Comparison of ENCODE assay signal across 8 cellular contexts in the genomic region with DNA sequence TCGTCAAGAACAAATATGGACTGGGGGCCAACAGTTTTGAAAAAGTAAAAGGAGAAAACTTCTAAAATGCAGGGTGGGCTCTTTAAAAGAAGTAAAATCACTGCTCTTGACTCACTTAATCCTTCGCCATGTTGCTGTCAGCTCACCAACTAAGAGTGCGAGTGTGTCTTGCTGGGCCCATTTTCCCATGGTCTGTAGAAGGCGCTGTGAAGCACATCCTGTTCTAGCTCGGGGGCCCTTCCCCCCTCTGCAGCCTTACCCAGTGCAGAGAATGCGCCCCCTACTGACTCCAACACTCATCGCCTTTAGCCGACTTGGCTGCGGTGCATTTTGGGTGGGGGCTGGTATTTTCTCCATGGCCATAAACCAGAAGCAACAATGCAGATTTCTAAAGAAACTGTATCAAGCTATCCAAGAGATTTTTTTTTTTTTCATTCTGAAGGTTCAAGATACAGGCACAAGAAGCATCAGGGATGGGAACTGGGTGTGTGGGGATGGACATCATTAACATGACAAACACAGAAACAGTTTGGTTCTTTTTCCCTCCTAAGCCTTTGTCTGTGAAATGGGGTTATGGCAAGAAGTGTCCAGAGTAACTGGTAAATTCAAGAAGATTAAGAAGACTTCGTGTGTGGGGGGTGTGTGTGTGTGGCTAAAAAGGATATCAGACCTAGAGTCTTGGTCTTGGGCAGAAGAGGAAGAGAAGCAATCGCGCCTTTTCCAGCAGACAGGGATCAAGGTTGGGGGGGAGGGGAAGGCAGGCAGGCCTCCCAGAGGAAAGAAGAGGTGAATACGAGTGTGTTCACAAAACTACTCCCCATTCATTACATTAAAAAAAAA. TPM values are rescaled to one million over a fixed set of nuclear protein-coding genes. Genes with fewer than 3 reads are reported as not detected.
DNase-seq lines count a peak whose midpoint lies in the region; ATAC-seq and TF ChIP-seq lines count a peak whose summit lies in the region.

No MANE protein-coding gene starts in this region.

- H3K27ac ChIP-seq in DOHH2 (ENCODE audit: low read depth, low read length), result peak overlapping the region; percentile 82
- H3K27ac ChIP-seq in GM23338 (ENCODE audit: low read depth), result peak overlapping the region; percentile 94
- peak overlapping the region; percentile 84 for H3K27ac ChIP-seq in neural cell (ENCODE audit: low read length)

- peak; percentile 63 for TF ChIP-seq EP300 in neural cell (conservative IDR thresholded peaks at IDR 0.05; ENCODE audit: poor library complexity, severe bottlenecking)

- H3K4me3 ChIP-seq in DOHH2 (ENCODE audit: low read length) (peak overlapping the region; percentile 85), GM23338 (peak overlapping the region; percentile 73), fibroblast of villous mesenchyme (ENCODE audit: low read depth, low read length) (peak overlapping the region; percentile 91), neural cell (ENCODE audit: low read length) (peak overlapping the region; percentile 67)

- peaks cover 76% of the 10 kb centered on the region for H3K36me3 Mint-ChIP-seq in GM23338 (ENCODE audit: low read depth)
- peaks cover 75% of the 10 kb centered on the region for H3K36me3 Mint-ChIP-seq in activated T-helper 2 cell treated with anti-CD3 and anti-CD28 coated beads, Interferon-gamma antibody, Interleukin-2, Interleukin-4, amounts not matched to agents 10 μg/mL and 5 μg/mL and 100 μg/mL, durations not matched to agents 14 hours and 24 hours and 36 hours (ENCODE audit: low read depth)

- peak overlapping the region; percentile 96 for H3K9ac ChIP-seq in neural cell (ENCODE audit: low read length)

- H3K4me3 Mint-ChIP-seq in GM23338, result peak overlapping the region; percentile 94
- H3K4me3 Mint-ChIP-seq in activated T-helper 2 cell treated with anti-CD3 and anti-CD28 coated beads, Interferon-gamma antibody, Interleukin-2, Interleukin-4, amounts not matched to agents 10 μg/mL and 5 μg/mL and 100 μg/mL, durations not matched to agents 14 hours and 24 hours and 36 hours (ENCODE audit: low read depth), result peak overlapping the region; percentile 94
- peak overlapping the region; percentile 85 to 99 for H3K4me3 Mint-ChIP-seq in stimulated activated naive CD8-positive, alpha-beta T cell treated with anti-CD3 and anti-CD28 coated beads, Interleukin-15, amount 100 ng/mL, for 72 hours

- peak; percentile 75 for ATAC-seq in GM23338
- peak; percentile 79 for ATAC-seq in stimulated activated naive CD8-positive, alpha-beta T cell treated with anti-CD3 and anti-CD28 coated beads, Interleukin-15, amount 100 ng/mL, for 72 hours

- TF ChIP-seq RAD21 in neural cell (conservative IDR thresholded peaks at IDR 0.05), result peak; percentile 77

- no peak overlapping the region for H2AFZ ChIP-seq in GM23338
- no peak overlapping the region for H2AFZ ChIP-seq in neural cell (ENCODE audit: low read depth, low read length)

- peak; percentile 100 for TF ChIP-seq CTCF in DOHH2 (IDR thresholded peaks at IDR 0.05; ENCODE audit: low read depth, low read length, poor library complexity, severe bottlenecking)
- peak; percentile 97 to 99 for TF ChIP-seq CTCF in GM23338 (conservative IDR thresholded peaks at IDR 0.05; ENCODE audit: low read depth in 2 of 2)
- peak; percentile 99 for TF ChIP-seq CTCF in LNCAP (IDR thresholded peaks at IDR 0.05)
- peak; percentile 99 for TF ChIP-seq CTCF in fibroblast of villous mesenchyme (IDR thresholded peaks at IDR 0.05; ENCODE audit: insufficient read depth, low read depth, low read length)
- TF ChIP-seq CTCF in neural cell (IDR thresholded peaks at IDR 0.05; ENCODE audit: poor library complexity, severe bottlenecking), result peak; percentile 99

- H3K4me2 ChIP-seq in DOHH2 (ENCODE audit: low read length) (peak overlapping the region; percentile 90), GM23338 (peak overlapping the region; percentile 86), neural cell (ENCODE audit: low read length) (peak overlapping the region; percentile 91)

- intact Hi-C loops in activated T-helper 2 cell treated with anti-CD3 and anti-CD28 coated beads, Interferon-gamma antibody, Interleukin-2, Interleukin-4, amounts not matched to agents 10 μg/mL and 5 μg/mL and 100 μg/mL, durations not matched to agents 14 hours and 24 hours and 36 hours (cut with micrococcal nuclease), result loop anchor here (1.0 kb wide), 4 partner anchors 15 to 135 kb away; a partner anchor contains a TSS

- H3K9me3 ChIP-seq in DOHH2 (ENCODE audit: control insufficient read depth, insufficient read depth, low read length) (no peaks in the 10 kb centered on the region), neural cell (ENCODE audit: low read length) (no peaks in the 10 kb centered on the region)

- DNase-seq in GM23338 (ENCODE audit: low spot score), result peak; percentile 99
- peak; percentile 96 for DNase-seq in RPMI8226
- peak; percentile 91 for DNase-seq in activated T-helper 2 cell treated with anti-CD3 and anti-CD28 coated beads, Interferon-gamma antibody, Interleukin-2, Interleukin-4, amounts not matched to agents 10 μg/mL and 5 μg/mL and 100 μg/mL, durations not matched to agents 14 hours and 24 hours and 36 hours (ENCODE audit: low spot score)
- DNase-seq in fibroblast of villous mesenchyme (ENCODE audit: low read depth), result peak; percentile 97
- DNase-seq in stimulated activated naive CD8-positive, alpha-beta T cell treated with anti-CD3 and anti-CD28 coated beads, Interleukin-15, amount 100 ng/mL, for 72 hours, result peak; percentile 92 to 95

- H3K4me1 ChIP-seq in DOHH2 (ENCODE audit: control insufficient read depth, low read length) (peaks cover 58% of the 10 kb centered on the region), GM23338 (ENCODE audit: insufficient read depth) (peaks cover 43% of the 10 kb centered on the region)

- peaks cover 18% of the 10 kb centered on the region for H3K27me3 Mint-ChIP-seq in GM23338 (ENCODE audit: insufficient read depth, low read depth, poor library complexity)
- no peaks in the 10 kb centered on the region for H3K27me3 Mint-ChIP-seq in activated T-helper 2 cell treated with anti-CD3 and anti-CD28 coated beads, Interferon-gamma antibody, Interleukin-2, Interleukin-4, amounts not matched to agents 10 μg/mL and 5 μg/mL and 100 μg/mL, durations not matched to agents 14 hours and 24 hours and 36 hours (ENCODE audit: low read depth)
- H3K27me3 Mint-ChIP-seq in stimulated activated naive CD8-positive, alpha-beta T cell treated with anti-CD3 and anti-CD28 coated beads, Interleukin-15, amount 100 ng/mL, for 72 hours, result no peaks in the 10 kb centered on the region

- peaks cover 82% of the 10 kb centered on the region for H3K36me3 ChIP-seq in DOHH2 (ENCODE audit: control insufficient read depth, low read length)
- H3K36me3 ChIP-seq in GM23338 (ENCODE audit: insufficient read depth), result peaks cover 3% of the 10 kb centered on the region; the same call in 1 of the 2 replicates
- H3K36me3 ChIP-seq in neural cell (ENCODE audit: insufficient read depth, low read length), result peaks cover 6% of the 10 kb centered on the region

- no peaks in the 10 kb centered on the region for H3K9me2 ChIP-seq in DOHH2 (replicated peaks; ENCODE audit: control insufficient read depth, low read length)
- no peaks in the 10 kb centered on the region for H3K9me2 ChIP-seq in GM23338 (ENCODE audit: insufficient read depth)
- H3K9me2 ChIP-seq in neural cell (ENCODE audit: insufficient read depth, low read length), result no peaks in the 10 kb centered on the region

- peaks cover 34% of the 10 kb centered on the region for H4K20me1 ChIP-seq in DOHH2 (ENCODE audit: control insufficient read depth, insufficient read depth, low read depth, low read length)
- H4K20me1 ChIP-seq in GM23338 (replicated peaks; ENCODE audit: insufficient read depth), result peaks cover 44% of the 10 kb centered on the region
- H4K20me1 ChIP-seq in neural cell (ENCODE audit: insufficient read depth), result peaks cover 47% of the 10 kb centered on the region

- peaks cover 28% of the 10 kb centered on the region for H3F3A ChIP-seq in DOHH2 (ENCODE audit: control insufficient read depth, insufficient read depth)
- 0 out of 2 replicates have a peak, but pooled peaks cover 7% of the 10 kb centered on the region for H3F3A ChIP-seq in GM23338 (replicated peaks; ENCODE audit: low read depth)
- no peaks in the 10 kb centered on the region for H3F3A ChIP-seq in neural cell (ENCODE audit: insufficient read depth, low read length, poor library complexity, severe bottlenecking)

- H3K27me3 ChIP-seq in DOHH2 (ENCODE audit: control insufficient read depth, low read length) (no peaks in the 10 kb centered on the region), GM23338 (ENCODE audit: insufficient read depth) (no peaks in the 10 kb centered on the region), neural cell (ENCODE audit: insufficient read depth, low read depth, low read length) (no peaks in the 10 kb centered on the region)

- peak overlapping the region; percentile 99 for H3K27ac Mint-ChIP-seq in GM23338
- H3K27ac Mint-ChIP-seq in activated T-helper 2 cell treated with anti-CD3 and anti-CD28 coated beads, Interferon-gamma antibody, Interleukin-2, Interleukin-4, amounts not matched to agents 10 μg/mL and 5 μg/mL and 100 μg/mL, durations not matched to agents 14 hours and 24 hours and 36 hours, result peak overlapping the region; percentile 91
- peak overlapping the region; percentile 93 to 97 for H3K27ac Mint-ChIP-seq in stimulated activated naive CD8-positive, alpha-beta T cell treated with anti-CD3 and anti-CD28 coated beads, Interleukin-15, amount 100 ng/mL, for 72 hours

- peaks cover 68% of the 10 kb centered on the region for H3K79me2 ChIP-seq in DOHH2 (ENCODE audit: control insufficient read depth, low read length)
- peaks cover 56% of the 10 kb centered on the region for H3K79me2 ChIP-seq in GM23338 (replicated peaks; ENCODE audit: insufficient read depth)
- H3K79me2 ChIP-seq in neural cell (replicated peaks; ENCODE audit: insufficient read depth, low read length), result peaks cover 56% of the 10 kb centered on the region

- H3K9me3 Mint-ChIP-seq in GM23338, result peaks cover 7% of the 10 kb centered on the region; the same call in 2 of the 3 replicates
- H3K9me3 Mint-ChIP-seq in activated T-helper 2 cell treated with anti-CD3 and anti-CD28 coated beads, Interferon-gamma antibody, Interleukin-2, Interleukin-4, amounts not matched to agents 10 μg/mL and 5 μg/mL and 100 μg/mL, durations not matched to agents 14 hours and 24 hours and 36 hours, result no peaks in the 10 kb centered on the region
- H3K9me3 Mint-ChIP-seq in stimulated activated naive CD8-positive, alpha-beta T cell treated with anti-CD3 and anti-CD28 coated beads, Interleukin-15, amount 100 ng/mL, for 72 hours, result no peaks in the 10 kb centered on the region

- peaks cover 53% of the 10 kb centered on the region for H3K4me1 Mint-ChIP-seq in GM23338
- H3K4me1 Mint-ChIP-seq in activated T-helper 2 cell treated with anti-CD3 and anti-CD28 coated beads, Interferon-gamma antibody, Interleukin-2, Interleukin-4, amounts not matched to agents 10 μg/mL and 5 μg/mL and 100 μg/mL, durations not matched to agents 14 hours and 24 hours and 36 hours (ENCODE audit: low read depth), result peaks cover 46% of the 10 kb centered on the region
- H3K4me1 Mint-ChIP-seq in stimulated activated naive CD8-positive, alpha-beta T cell treated with anti-CD3 and anti-CD28 coated beads, Interleukin-15, amount 100 ng/mL, for 72 hours, result peaks cover 49% of the 10 kb centered on the region

RNA-seq across cellular contexts. Expression of a gene that starts 1.7 kb away (rescaled TPM):
- total RNA-seq in GM23338 (2014; rRNA removed; shearing (Covaris generic)), result 95.0 and 98.0 TPM in 2 replicates
- polyA plus RNA-seq in GM23338 (2016; fragmentation: Nextera tagmentation; extraction: Ambion mirVana) (83.9 and 106 TPM in 2 replicates), neural cell (78.5 and 81.4 TPM in 2 replicates)
- total RNA-seq in activated T-helper 2 cell treated with anti-CD3 and anti-CD28 coated beads, Interferon-gamma antibody, Interleukin-2, Interleukin-4, amounts not matched to agents 10 μg/mL and 5 μg/mL and 100 μg/mL, durations not matched to agents 14 hours and 24 hours and 36 hours, result 64.6 and 64.7 TPM in 2 replicates
- 26.7 and 26.8 TPM in 2 replicates for total RNA-seq in fibroblast of villous mesenchyme
- polyA minus RNA-seq in neural cell, result 118 and 167 TPM in 2 replicates

RNA-seq across cellular contexts. Expression of a gene that starts 28.8 kb away (rescaled TPM):
- 71.7 and 80.2 TPM in 2 replicates for total RNA-seq in GM23338 (2014; rRNA removed; shearing (Covaris generic))
- 117 and 130 TPM in 2 replicates for polyA plus RNA-seq in GM23338 (2016; fragmentation: Nextera tagmentation; extraction: Ambion mirVana)
- total RNA-seq in activated T-helper 2 cell treated with anti-CD3 and anti-CD28 coated beads, Interferon-gamma antibody, Interleukin-2, Interleukin-4, amounts not matched to agents 10 μg/mL and 5 μg/mL and 100 μg/mL, durations not matched to agents 14 hours and 24 hours and 36 hours, result 59.6 and 60.0 TPM in 2 replicates
- total RNA-seq in fibroblast of villous mesenchyme, result 55.4 and 62.6 TPM in 2 replicates
- polyA plus RNA-seq in neural cell, result 95.5 and 137 TPM in 2 replicates
- polyA minus RNA-seq in neural cell, result 52.6 and 57.3 TPM in 2 replicates

RNA-seq across cellular contexts. Expression of a gene that starts 29.1 kb away (rescaled TPM):
- total RNA-seq in GM23338 (2014; rRNA removed; shearing (Covaris generic)), result 9.1 and 9.4 TPM in 2 replicates
- polyA plus RNA-seq in GM23338 (2016; fragmentation: Nextera tagmentation; extraction: Ambion mirVana) (2.2 and 3.1 TPM in 2 replicates), neural cell (5.5 and 5.6 TPM in 2 replicates)
- total RNA-seq in activated T-helper 2 cell treated with anti-CD3 and anti-CD28 coated beads, Interferon-gamma antibody, Interleukin-2, Interleukin-4, amounts not matched to agents 10 μg/mL and 5 μg/mL and 100 μg/mL, durations not matched to agents 14 hours and 24 hours and 36 hours, result 4.7 and 4.9 TPM in 2 replicates
- 9.0 and 10.4 TPM in 2 replicates for total RNA-seq in fibroblast of villous mesenchyme
- polyA minus RNA-seq in neural cell, result 12.4 and 14.1 TPM in 2 replicates

Comparison
In these comparisons a context has a peak if more than half of its experiments do, and no peak if none do; other contexts are left out.
1. Peak in every context shown above with its lines: DNase-seq, ATAC-seq, H3K4me3 ChIP-seq and H3K27ac ChIP-seq.